9 cellular contexts compared by ENCODE assay signal in genomic region chr15:30859091-30859874, GRCh38. TPM values are rescaled to one million over a fixed set of nuclear protein-coding genes. Genes with fewer than 3 reads are reported as not detected.
DNase-seq lines count a peak whose midpoint lies in the region; ATAC-seq and TF ChIP-seq lines count a peak whose summit lies in the region.
"Had no signal": no experiment of that assay in that cellular context is flagged by ENCODE, and none has a peak within 500 bp of the region (broad histone marks: within the 10 kb centered on the region; RNA-seq: fewer than 3 reads in every experiment).

No MANE protein-coding gene starts in this region.

- H3K27ac ChIP-seq in CD4-positive, alpha-beta memory T cell (ENCODE audit: low read depth, low read length), result no peak overlapping the region
- H3K27ac ChIP-seq: SK-N-MC had no signal

- peak; percentile 62 for TF ChIP-seq CTCF in HFF-Myc (IDR thresholded peaks at IDR 0.05; ENCODE audit: low read depth, low read length, missing control alignments)
- peak; percentile 74 for TF ChIP-seq CTCF in mesothelial cell of epicardium (IDR thresholded peaks at IDR 0.05; ENCODE audit: unreplicated experiment)

- H3K27me3 Mint-ChIP-seq in CD4-positive, alpha-beta memory T cell, result no peaks in the 10 kb centered on the region
- H3K27me3 Mint-ChIP-seq in mesothelial cell of epicardium (ENCODE audit: low read depth), result no peaks in the 10 kb centered on the region

- H3K36me3 Mint-ChIP-seq in CD4-positive, alpha-beta memory T cell, result peaks cover 0 to 3% of the 10 kb centered on the region in 2 donors
- no peaks in the 10 kb centered on the region for H3K36me3 Mint-ChIP-seq in mesothelial cell of epicardium

- in situ Hi-C loops in T47D (cut with HindIII; ENCODE audit: low pct_unique_long_range_greater_than_20kb, low sequenced_read_pairs), result no loop called here

- intact Hi-C loops in CD4-positive, alpha-beta memory T cell (cut with micrococcal nuclease), result loop anchor here (1.0 kb wide), 1 partner anchor 198 kb away; no protein-coding TSS in a partner anchor

- H3K4me3 Mint-ChIP-seq in CD4-positive, alpha-beta memory T cell, result no peak overlapping the region
- no peak overlapping the region for H3K4me3 Mint-ChIP-seq in mesothelial cell of epicardium

- DNase-seq in CD4-positive, alpha-beta memory T cell, result peak in 3 of 5 donors; percentile 20 to 27 (median 26)
- DNase-seq in HFF-Myc (ENCODE audit: extremely low read depth, low read depth), result no peak
- DNase-seq in T47D (ENCODE audit: low read depth in 1 of 2, low spot score in 1 of 2), result peak; percentile 16 to 29
- DNase-seq in mesothelial cell of epicardium (ENCODE audit: low spot score in 2 of 2, unreplicated experiment in 2 of 2), result no peak
- DNase-seq in NCI-H1417 (lab: John Stamatoyannopoulos, UW), result no peak
- no peak for DNase-seq in NK-92 treated with Interleukin-12 subunit alpha and Interleukin-12 subunit beta, amount 100 ng/mL, for 24 hours (lab: John Stamatoyannopoulos, UW)
- DNase-seq in activated T-cell treated with anti-CD3 and anti-CD28 coated beads, Interleukin-2, amount 50 U/mL, for 48 hours, result no peak

- no peak overlapping the region for H3K4me3 ChIP-seq in CD4-positive, alpha-beta memory T cell (ENCODE audit: low read length in 2 of 2)
- no peak overlapping the region for H3K4me3 ChIP-seq in HFF-Myc (replicated peaks; ENCODE audit: low read depth, low read length)
- H3K4me3 ChIP-seq: SK-N-MC had no signal

- no peaks in the 10 kb centered on the region for H3K4me1 ChIP-seq in CD4-positive, alpha-beta memory T cell (ENCODE audit: insufficient read depth, low read length)

- CTCF ChIA-PET in CD4-positive, alpha-beta memory T cell (lab: Charles Lee; ENCODE audit: partially characterized antibody), result interaction anchor here (0.7 to 3.7 kb wide), 27 partner anchors 10 to 667 kb away, joined by 3 to 24 read pairs (median 4); partner anchors contain the start of gene FAN1

- no peaks in the 10 kb centered on the region for H3K36me3 ChIP-seq in CD4-positive, alpha-beta memory T cell (ENCODE audit: insufficient read depth, low read length)

- no peaks in the 10 kb centered on the region for H3K27me3 ChIP-seq in CD4-positive, alpha-beta memory T cell (ENCODE audit: insufficient read depth, low read length)

- H3K9me3 Mint-ChIP-seq in CD4-positive, alpha-beta memory T cell, result peaks cover 0 to 4% (median 0%) of the 10 kb centered on the region in 8 donors
- H3K9me3 Mint-ChIP-seq in mesothelial cell of epicardium, result no peaks in the 10 kb centered on the region

- ATAC-seq in GM18873 (IDR thresholded peaks at IDR 0.05; ENCODE audit: low FRiP score, unreplicated experiment), result no peak

- H3K9me3 ChIP-seq in CD4-positive, alpha-beta memory T cell (ENCODE audit: control insufficient read depth in 1 of 2, low read length in 2 of 2), result no peaks in the 10 kb centered on the region

- POLR2A ChIA-PET in CD4-positive, alpha-beta memory T cell (lab: Charles Lee; ENCODE audit: partially characterized antibody), result interaction anchor here (0.6 kb wide), 1 partner anchor 641 kb away, joined by 3 read pairs; no protein-coding TSS in a partner anchor

- no peak overlapping the region for H3K27ac Mint-ChIP-seq in CD4-positive, alpha-beta memory T cell
- no peak overlapping the region for H3K27ac Mint-ChIP-seq in mesothelial cell of epicardium

- H3K4me1 Mint-ChIP-seq in CD4-positive, alpha-beta memory T cell, result peaks cover 0 to 9% (median 0%) of the 10 kb centered on the region in 4 donors
- H3K4me1 Mint-ChIP-seq in mesothelial cell of epicardium, result no peaks in the 10 kb centered on the region

RNA-seq across cellular contexts. Expression of gene FAN1, which starts 44.4 kb away (rescaled TPM):
- 10 to 100 TPM; 25.9 TPM for total RNA-seq in CD4-positive, alpha-beta memory T cell
- 1 to 10 TPM; 7.5 to 7.7 TPM for polyA plus RNA-seq in CD4-positive, alpha-beta memory T cell
- total RNA-seq in mesothelial cell of epicardium, result 27.0 to 32.3 TPM (median 28.0 TPM) in 3 replicates

Comparison
In these comparisons a context has a peak if more than half of its experiments do, and no peak if none do; other contexts are left out.
1. DNase-seq: peak in CD4-positive, alpha-beta memory T cell (3 of 5) and T47D (2 of 2); none in HFF-Myc (single experiment), mesothelial cell of epicardium (0 of 2), NCI-H1417 (0 of 3), NK-92 treated with Interleukin-12 subunit alpha and Interleukin-12 subunit beta, amount 100 ng/mL, for 24 hours (single experiment) and activated T-cell treated with anti-CD3 and anti-CD28 coated beads, Interleukin-2, amount 50 U/mL, for 48 hours (0 of 2).